1 cellular context compared by ENCODE assay signal in the genomic region with DNA sequence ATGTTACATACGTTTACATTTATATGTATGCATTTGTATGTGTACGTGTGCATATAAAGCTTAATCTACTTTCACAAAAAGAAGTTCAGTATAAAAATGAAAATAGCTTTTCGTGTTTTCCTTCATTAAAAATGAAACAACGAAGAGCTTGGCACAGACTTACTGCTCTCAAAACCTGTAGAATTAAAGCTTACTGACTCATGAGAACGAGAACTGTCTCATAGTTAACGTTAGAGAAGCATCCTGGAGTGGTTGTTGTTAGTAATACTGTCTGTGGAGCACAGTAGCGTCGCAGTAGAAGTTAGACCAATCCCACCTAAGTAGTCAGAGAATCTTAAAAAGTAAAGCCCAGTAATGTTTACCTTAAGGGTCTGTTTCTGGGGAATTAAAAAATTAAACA.
TF ChIP-seq lines count a peak whose summit lies in the region.

No MANE protein-coding gene starts in this region.

TF ChIP-seq in H1, 55 proteins besides CTCF, POLR2A, EP300 and RAD21:
- TF ChIP-seq CBX5 (IDR thresholded peaks at IDR 0.05; ENCODE audit: low read depth, low read length) (no peak), NANOG (IDR thresholded peaks at IDR 0.05; ENCODE audit: insufficient read depth, low read depth, low read length, poor library complexity, severe bottlenecking) (no peak), RXRA (IDR thresholded peaks at IDR 0.05; ENCODE audit: insufficient read depth, low read depth, low read length) (no peak)
TF ChIP-seq in H1: peak in this region for 0.
